In the genomic region with DNA sequence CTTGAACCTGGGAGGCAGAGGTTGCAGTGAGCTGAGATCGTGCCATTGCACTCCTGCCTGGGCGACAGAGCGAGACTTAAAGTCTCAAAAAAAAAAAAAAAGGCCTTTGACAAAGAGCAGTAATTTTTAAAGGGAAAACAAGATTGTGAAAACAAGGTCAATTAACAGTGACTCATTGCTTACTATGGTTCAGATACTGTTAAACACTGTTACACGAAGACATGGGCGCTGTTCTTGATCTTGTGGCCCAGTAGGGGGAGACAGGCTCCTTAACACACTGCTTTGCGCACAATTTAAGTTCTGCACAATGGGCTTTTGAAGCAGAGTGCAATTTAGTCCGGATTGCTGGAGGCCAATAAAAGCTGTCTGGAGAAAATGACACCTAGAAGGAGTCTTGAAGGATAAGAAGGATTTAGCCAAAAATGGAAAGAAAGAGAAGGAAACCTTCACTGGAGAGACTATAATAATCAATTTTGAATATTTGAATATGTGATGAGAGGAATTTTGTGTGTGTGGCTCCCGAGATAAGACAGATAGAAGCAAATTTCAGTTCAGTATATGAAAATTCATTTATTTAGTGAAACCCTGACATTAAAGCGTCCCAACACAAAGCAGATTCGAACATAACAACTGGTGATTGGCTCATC, we compare ENCODE assay signal across 8 cellular contexts.
A peak's percentile ranks its signal among the peaks of the same experiment; 100 is the strongest.
DNase-seq lines count a peak whose midpoint lies in the region; ATAC-seq and TF ChIP-seq lines count a peak whose summit lies in the region.

No MANE protein-coding gene starts in this region.

- peaks cover 14% of the 10 kb centered on the region for H3K4me1 Mint-ChIP-seq in stimulated activated naive CD8-positive, alpha-beta T cell treated with anti-CD3 and anti-CD28 coated beads, Interleukin-15, amount 100 ng/mL, for 72 hours

- H3K9me3 Mint-ChIP-seq in stimulated activated naive CD8-positive, alpha-beta T cell treated with anti-CD3 and anti-CD28 coated beads, Interleukin-15, amount 100 ng/mL, for 72 hours, result no peaks in the 10 kb centered on the region

- DNase-seq in AG08396 (ENCODE audit: low spot score) (peak; percentile 64), GM13977 (ENCODE audit: low spot score) (no peak), NCI-H1048 (lab: John Stamatoyannopoulos, UW) (peak; percentile 36), T-helper 2 cell (peak in 3 of 5 experiments; percentile 9 to 82 (median 11)), left kidney (ENCODE audit: low read depth, low spot score) (peak; percentile 63), epidermal melanocyte (ENCODE audit: insufficient read length, low spot score) (no peak)
- peak; percentile 29 for DNase-seq in central memory CD4-positive, alpha-beta T cell
- DNase-seq in stimulated activated naive CD8-positive, alpha-beta T cell treated with anti-CD3 and anti-CD28 coated beads, Interleukin-15, amount 100 ng/mL, for 72 hours, result peak; percentile 33 to 45

- in situ Hi-C loops in GM13977 (cut with MboI; ENCODE audit: low pct_unique_long_range_greater_than_20kb, low sequenced_read_pairs, unreplicated experiment), result no loop called here

- ATAC-seq in stimulated activated naive CD8-positive, alpha-beta T cell treated with anti-CD3 and anti-CD28 coated beads, Interleukin-15, amount 100 ng/mL, for 72 hours, result peak; percentile 96

- no peak overlapping the region for H3K27ac Mint-ChIP-seq in stimulated activated naive CD8-positive, alpha-beta T cell treated with anti-CD3 and anti-CD28 coated beads, Interleukin-15, amount 100 ng/mL, for 72 hours

- peak; percentile 64 for TF ChIP-seq CTCF in GM13977 (IDR thresholded peaks at IDR 0.05; ENCODE audit: extremely low read depth, insufficient read depth, missing control alignments)

- H3K4me3 Mint-ChIP-seq in stimulated activated naive CD8-positive, alpha-beta T cell treated with anti-CD3 and anti-CD28 coated beads, Interleukin-15, amount 100 ng/mL, for 72 hours, result no peak overlapping the region

- no peaks in the 10 kb centered on the region for H3K27me3 Mint-ChIP-seq in stimulated activated naive CD8-positive, alpha-beta T cell treated with anti-CD3 and anti-CD28 coated beads, Interleukin-15, amount 100 ng/mL, for 72 hours

Comparison
In these comparisons a context has a peak if more than half of its experiments do, and no peak if none do; other contexts are left out.
1. DNase-seq: peak in AG08396 (single experiment), NCI-H1048 (single experiment), T-helper 2 cell (3 of 5), central memory CD4-positive, alpha-beta T cell (single experiment), left kidney (single experiment) and stimulated activated naive CD8-positive, alpha-beta T cell treated with anti-CD3 and anti-CD28 coated beads, Interleukin-15, amount 100 ng/mL, for 72 hours (2 of 2); none in GM13977 (single experiment) and epidermal melanocyte (single experiment).